Comparison of ENCODE assay signal across 27 cellular contexts in genomic region chr14:50156111-50156510, GRCh38.
"Had no signal": no experiment of that assay in that cellular context is flagged by ENCODE, and none has a peak within 500 bp of the region (broad histone marks: within the 10 kb centered on the region; RNA-seq: fewer than 3 reads in every experiment).

No MANE protein-coding gene starts in this region.

- H3K4me1 ChIP-seq: gastroesophageal sphincter, heart left ventricle, left lung, prostate gland, sigmoid colon, stomach, thyroid gland, upper lobe of left lung, uterus had no signal

- H3K4me3 Mint-ChIP-seq: naive thymus-derived CD8-positive, alpha-beta T cell; nephron progenitor cell; stimulated activated effector memory CD8-positive, alpha-beta T cell treated with anti-CD3 and anti-CD28 coated beads, Interleukin-12 subunit alpha, Interleukin-12 subunit beta, amount 100 ng/mL, for 72 hours had no signal

- H3K27me3 ChIP-seq: gastroesophageal sphincter, heart left ventricle, hepatocyte, left lung, sigmoid colon, stomach, thyroid gland, upper lobe of left lung, uterus had no signal

- H3K27ac Mint-ChIP-seq: naive thymus-derived CD8-positive, alpha-beta T cell; nephron progenitor cell; stimulated activated effector memory CD8-positive, alpha-beta T cell treated with anti-CD3 and anti-CD28 coated beads, Interleukin-12 subunit alpha, Interleukin-12 subunit beta, amount 100 ng/mL, for 72 hours had no signal

- H3K27ac ChIP-seq: coronary artery, gastroesophageal sphincter, heart left ventricle, hepatocyte, left lung, prostate gland, sigmoid colon, stomach, thyroid gland, upper lobe of left lung, uterus had no signal

- H3K79me2 ChIP-seq: hepatocyte had no signal

- H3K4me3 ChIP-seq: coronary artery, gastroesophageal sphincter, heart left ventricle, hepatocyte, left lung, prostate gland, sigmoid colon, stomach, thyroid gland, upper lobe of left lung, uterus had no signal

- ATAC-seq: esophagus mucosa; gastroesophageal sphincter; heart left ventricle; left cardiac atrium; left lung; naive thymus-derived CD8-positive, alpha-beta T cell; right cardiac atrium; stimulated activated effector memory CD8-positive, alpha-beta T cell treated with anti-CD3 and anti-CD28 coated beads, Interleukin-12 subunit alpha, Interleukin-12 subunit beta, amount 100 ng/mL, for 72 hours had no signal

- H3K9me3 ChIP-seq: gastroesophageal sphincter, heart left ventricle, left lung, prostate gland, sigmoid colon, stomach, thyroid gland, upper lobe of left lung, uterus had no signal

- H3K27me3 Mint-ChIP-seq: naive thymus-derived CD8-positive, alpha-beta T cell had no signal

- FAIRE-seq: endometrium had no signal

- H2AFZ ChIP-seq: hepatocyte had no signal

- H3K4me1 Mint-ChIP-seq: naive thymus-derived CD8-positive, alpha-beta T cell; nephron progenitor cell; stimulated activated effector memory CD8-positive, alpha-beta T cell treated with anti-CD3 and anti-CD28 coated beads, Interleukin-12 subunit alpha, Interleukin-12 subunit beta, amount 100 ng/mL, for 72 hours had no signal

- H3K9me3 Mint-ChIP-seq: naive thymus-derived CD8-positive, alpha-beta T cell; nephron progenitor cell; stimulated activated effector memory CD8-positive, alpha-beta T cell treated with anti-CD3 and anti-CD28 coated beads, Interleukin-12 subunit alpha, Interleukin-12 subunit beta, amount 100 ng/mL, for 72 hours had no signal

- H3K4me2 ChIP-seq: hepatocyte had no signal

- DNase-seq: dermis blood vessel endothelial cell; effector memory CD4-positive, alpha-beta T cell; foreskin fibroblast; heart left ventricle; left cardiac atrium; left lung; mesenchymal stem cell; midbrain; naive thymus-derived CD8-positive, alpha-beta T cell; nephron progenitor cell; nucleus accumbens; right cardiac atrium; sigmoid colon; stimulated activated CD4-positive, alpha-beta T cell treated with anti-CD3 and anti-CD28 coated beads, Interleukin-2, amount 100 ng/mL, for 24 hours; stimulated activated CD4-positive, alpha-beta T cell treated with anti-CD3 and anti-CD28 coated beads, Interleukin-4, amount 100 ng/mL, for 24 hours; stimulated activated naive CD4-positive, alpha-beta T cell treated with Interleukin-2 at 50 U/mL for 16 hours; stomach; thyroid gland; upper lobe of left lung; uterus had no signal
